In the genomic region with DNA sequence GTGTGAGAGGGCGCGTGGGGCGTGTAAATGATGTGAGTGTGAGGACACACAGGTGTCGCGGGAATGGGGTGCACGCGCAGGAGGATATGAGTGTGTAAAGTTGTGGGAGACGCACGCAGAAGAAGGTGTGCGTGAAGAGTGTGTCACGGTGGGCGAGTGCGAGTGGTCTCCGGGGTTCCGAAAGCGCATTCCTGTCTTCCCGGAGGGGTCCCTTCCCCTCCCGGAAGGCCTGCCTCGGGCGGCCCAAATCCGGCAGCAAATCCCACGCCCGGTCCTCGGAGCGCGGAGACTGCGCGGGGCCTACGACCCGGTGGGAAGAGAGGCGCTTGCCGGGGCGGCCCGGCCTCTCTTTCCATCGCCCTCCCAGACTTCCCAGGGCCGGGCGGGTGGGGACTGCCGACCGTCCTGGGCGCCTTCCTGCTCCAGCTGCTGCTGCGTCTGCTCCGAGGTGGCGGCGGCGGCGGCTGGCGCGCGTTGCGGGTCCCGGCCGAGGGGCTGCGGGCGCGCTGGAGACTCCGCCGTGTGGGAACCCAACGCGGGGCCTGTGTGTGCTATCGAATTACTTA, we compare ENCODE assay signal across 9 cellular contexts. TPM values are rescaled to one million over a fixed set of nuclear protein-coding genes. Genes with fewer than 3 reads are reported as not detected.
DNase-seq lines count a peak whose midpoint lies in the region; ATAC-seq and TF ChIP-seq lines count a peak whose summit lies in the region.
"Had no signal": no experiment of that assay in that cellular context is flagged by ENCODE, and none has a peak within 500 bp of the region (broad histone marks: within the 10 kb centered on the region; RNA-seq: fewer than 3 reads in every experiment).

No MANE protein-coding gene starts in this region.

- no peak overlapping the region for H3K9ac ChIP-seq in trophoblast cell (ENCODE audit: low read length)

- no peaks in the 10 kb centered on the region for H3K9me2 ChIP-seq in GM23338 (ENCODE audit: insufficient read depth)

- peaks cover 46% of the 10 kb centered on the region for H3K4me1 Mint-ChIP-seq in GM23338

- H3K4ac ChIP-seq in trophoblast cell (ENCODE audit: low read depth, low read length) = no peak overlapping the region

- peak overlapping the region; percentile 100 for H3K4me3 Mint-ChIP-seq in GM23338

- no peak overlapping the region for H3K18ac ChIP-seq in trophoblast cell (ENCODE audit: low read length)

- H3K79me1 ChIP-seq in trophoblast cell (ENCODE audit: low read length) = no peaks in the 10 kb centered on the region

- peaks cover 14% of the 10 kb centered on the region for H3K36me3 ChIP-seq in GM23338 (ENCODE audit: insufficient read depth)
- H3K36me3 ChIP-seq in SJCRH30 = no peaks in the 10 kb centered on the region
- H3K36me3 ChIP-seq in trophoblast cell (ENCODE audit: control insufficient read depth in 1 of 2, insufficient read depth in 2 of 2, low read length in 2 of 2) = no peaks in the 10 kb centered on the region

- H4K20me1 ChIP-seq in GM23338 (replicated peaks; ENCODE audit: insufficient read depth) = peaks cover 29% of the 10 kb centered on the region

- H3K4me3 ChIP-seq in GM23338 = peak overlapping the region; percentile 91
- peak overlapping the region; percentile 73 for H3K4me3 ChIP-seq in SJCRH30
- H3K4me3 ChIP-seq in trophoblast cell (ENCODE audit: low read depth, low read length) = no peak overlapping the region

- H3K4me1 ChIP-seq in GM23338 (ENCODE audit: insufficient read depth) (peaks cover 48% of the 10 kb centered on the region), SJCRH30 (no peaks in the 10 kb centered on the region), trophoblast cell (ENCODE audit: control insufficient read depth in 1 of 2, insufficient read depth in 2 of 2, low read length in 2 of 2) (peaks cover 14 to 15% of the 10 kb centered on the region in 2 experiments)

- H3K9me3 ChIP-seq in SJCRH30 (replicated peaks) = no peaks in the 10 kb centered on the region
- peaks cover 6% of the 10 kb centered on the region for H3K9me3 ChIP-seq in trophoblast cell (ENCODE audit: insufficient read depth, low read depth, low read length)

- H3K27me3 Mint-ChIP-seq in GM23338 (ENCODE audit: insufficient read depth, low read depth, poor library complexity) = peaks cover 42% of the 10 kb centered on the region

- H3K27ac Mint-ChIP-seq in GM23338 = peak overlapping the region; percentile 98

- H4K91ac ChIP-seq in trophoblast cell (ENCODE audit: low read depth, low read length) = no peak overlapping the region

- TF ChIP-seq CTCF in GM23338 (conservative IDR thresholded peaks at IDR 0.05; ENCODE audit: low read depth in 2 of 2) = no peak

- ATAC-seq in GM23338 (no peak), HG02884 (IDR thresholded peaks at IDR 0.05; ENCODE audit: unreplicated experiment) (no peak)

- H3K9me3 Mint-ChIP-seq in GM23338 = peaks cover 4% of the 10 kb centered on the region; the same call in 2 of the 3 replicates

- no peak overlapping the region for H2BK12ac ChIP-seq in trophoblast cell (ENCODE audit: low read length)

- no CpG with 5 or more reads among the region's 60 CpGs for WGBS in trophoblast cell (ENCODE audit: extremely low coverage, insufficient coverage, insufficient read length)

- no peak overlapping the region for H2AK5ac ChIP-seq in trophoblast cell (ENCODE audit: low read length)

- H2BK5ac ChIP-seq in trophoblast cell (ENCODE audit: low read depth, low read length, poor library complexity) = no peak overlapping the region

- H3K4me2 ChIP-seq in GM23338 (peak overlapping the region; percentile 85), trophoblast cell (ENCODE audit: low read length) (peak overlapping the region; percentile 65)

- no peak overlapping the region for H2BK120ac ChIP-seq in trophoblast cell (ENCODE audit: insufficient read depth, low read length, poor library complexity)

- H3F3A ChIP-seq in GM23338 (replicated peaks; ENCODE audit: low read depth) = no peaks in the 10 kb centered on the region; the same call in 1 of the 2 replicates

- DNase-seq in GM23338 (ENCODE audit: low spot score) = no peak
- DNase-seq in SJCRH30 = peak in 1 of 2 experiments; percentile 12
- peak; percentile 57 for DNase-seq in ecto neural progenitor cell (ENCODE audit: low spot score)
- DNase-seq in trophoblast cell = no peak
- DNase-seq in GM03348 (ENCODE audit: low spot score) = no peak
- no peak for DNase-seq in NCI-H446 (lab: John Stamatoyannopoulos, UW)
- DNase-seq in NCI-H2171 (lab: John Stamatoyannopoulos, UW) = no peak

- H3K36me3 Mint-ChIP-seq in GM23338 (ENCODE audit: low read depth) = peaks cover 50% of the 10 kb centered on the region

- H3K79me2 ChIP-seq in GM23338 (replicated peaks; ENCODE audit: insufficient read depth) (peaks cover 47% of the 10 kb centered on the region), trophoblast cell (ENCODE audit: control insufficient read depth, insufficient read depth, low read length, poor library complexity) (no peaks in the 10 kb centered on the region)

- H3K23ac ChIP-seq in trophoblast cell (ENCODE audit: low read length) = no peak overlapping the region

- no peak overlapping the region for H4K8ac ChIP-seq in trophoblast cell (ENCODE audit: low read depth, low read length)

- H3K27me3 ChIP-seq in GM23338 (ENCODE audit: insufficient read depth) = peaks cover 50% of the 10 kb centered on the region
- no peaks in the 10 kb centered on the region; the same call in 1 of the 2 replicates for H3K27me3 ChIP-seq in SJCRH30
- peaks cover 55% of the 10 kb centered on the region for H3K27me3 ChIP-seq in trophoblast cell (ENCODE audit: insufficient read depth, low read length)

- H2AFZ ChIP-seq in GM23338 (no peak overlapping the region), trophoblast cell (ENCODE audit: insufficient read depth, low read length, poor library complexity) (no peak overlapping the region)

- H3K14ac ChIP-seq in trophoblast cell (ENCODE audit: low read length) = no peak overlapping the region

- H3K27ac ChIP-seq in GM23338 (ENCODE audit: low read depth) (no peak overlapping the region), SJCRH30 (no peak overlapping the region), trophoblast cell (ENCODE audit: low read depth, low read length) (no peak overlapping the region)

- H4K12ac ChIP-seq in trophoblast cell (ENCODE audit: low read depth, low read length) = no peak overlapping the region

TF ChIP-seq in GM23338, 12 proteins besides CTCF, POLR2A, EP300 and RAD21:
- TF ChIP-seq STAT1 (IDR thresholded peaks at IDR 0.05; ENCODE audit: unreplicated experiment) (no peak), NANOG (IDR thresholded peaks at IDR 0.05; ENCODE audit: borderline replicate concordance) (no peak), POLR2AphosphoS5 (IDR thresholded peaks at IDR 0.05; ENCODE audit: low read depth) (no peak)
- TF ChIP-seq, protein P1, sequence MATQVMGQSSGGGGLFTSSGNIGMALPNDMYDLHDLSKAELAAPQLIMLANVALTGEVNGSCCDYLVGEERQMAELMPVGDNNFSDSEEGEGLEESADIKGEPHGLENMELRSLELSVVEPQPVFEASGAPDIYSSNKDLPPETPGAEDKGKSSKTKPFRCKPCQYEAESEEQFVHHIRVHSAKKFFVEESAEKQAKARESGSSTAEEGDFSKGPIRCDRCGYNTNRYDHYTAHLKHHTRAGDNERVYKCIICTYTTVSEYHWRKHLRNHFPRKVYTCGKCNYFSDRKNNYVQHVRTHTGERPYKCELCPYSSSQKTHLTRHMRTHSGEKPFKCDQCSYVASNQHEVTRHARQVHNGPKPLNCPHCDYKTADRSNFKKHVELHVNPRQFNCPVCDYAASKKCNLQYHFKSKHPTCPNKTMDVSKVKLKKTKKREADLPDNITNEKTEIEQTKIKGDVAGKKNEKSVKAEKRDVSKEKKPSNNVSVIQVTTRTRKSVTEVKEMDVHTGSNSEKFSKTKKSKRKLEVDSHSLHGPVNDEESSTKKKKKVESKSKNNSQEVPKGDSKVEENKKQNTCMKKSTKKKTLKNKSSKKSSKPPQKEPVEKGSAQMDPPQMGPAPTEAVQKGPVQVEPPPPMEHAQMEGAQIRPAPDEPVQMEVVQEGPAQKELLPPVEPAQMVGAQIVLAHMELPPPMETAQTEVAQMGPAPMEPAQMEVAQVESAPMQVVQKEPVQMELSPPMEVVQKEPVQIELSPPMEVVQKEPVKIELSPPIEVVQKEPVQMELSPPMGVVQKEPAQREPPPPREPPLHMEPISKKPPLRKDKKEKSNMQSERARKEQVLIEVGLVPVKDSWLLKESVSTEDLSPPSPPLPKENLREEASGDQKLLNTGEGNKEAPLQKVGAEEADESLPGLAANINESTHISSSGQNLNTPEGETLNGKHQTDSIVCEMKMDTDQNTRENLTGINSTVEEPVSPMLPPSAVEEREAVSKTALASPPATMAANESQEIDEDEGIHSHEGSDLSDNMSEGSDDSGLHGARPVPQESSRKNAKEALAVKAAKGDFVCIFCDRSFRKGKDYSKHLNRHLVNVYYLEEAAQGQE (IDR thresholded peaks at IDR 0.05; ENCODE audit: unreplicated experiment) = no peak
TF ChIP-seq in GM23338: peak in this region for 0.

RNA-seq across cellular contexts. Expression of a gene that starts 2.1 kb away (rescaled TPM):
- 28.0 and 32.6 TPM in 2 replicates for total RNA-seq in GM23338 (2014; rRNA removed; shearing (Covaris generic))
- polyA plus RNA-seq in GM23338 (2016; fragmentation: Nextera tagmentation; extraction: Ambion mirVana) = 14.1 and 17.2 TPM in 2 replicates
- total RNA-seq in SJCRH30 (2014; rRNA removed; shearing (Covaris generic)) = 1.1 and 1.2 TPM in 2 replicates
- polyA plus RNA-seq in trophoblast cell (2013) = 0.01 TPM in 1 of 2 replicates, not detected in the other
- total RNA-seq: lower leg skin had no signal

RNA-seq across cellular contexts. Expression of a gene that starts 12.1 kb away (rescaled TPM):
- total RNA-seq in GM23338 (2014; rRNA removed; shearing (Covaris generic)) = 76.2 and 87.9 TPM in 2 replicates
- 62.6 and 63.2 TPM in 2 replicates for polyA plus RNA-seq in GM23338 (2016; fragmentation: Nextera tagmentation; extraction: Ambion mirVana)
- total RNA-seq in SJCRH30 (2014; rRNA removed; shearing (Covaris generic)) = 2.7 and 3.1 TPM in 2 replicates
- 0.05 and 0.07 TPM in 2 replicates for polyA plus RNA-seq in trophoblast cell (2013)

Comparison
In these comparisons a context has a peak if more than half of its experiments do, and no peak if none do; other contexts are left out.
1. RNA of a gene that starts 2.1 kb away (total RNA-seq): 28.0 to 32.6 TPM in GM23338; 1.1 to 1.2 TPM in SJCRH30; every median in the first group is over 10 times any median in the second.
2. RNA of a gene that starts 12.1 kb away (total RNA-seq): 76.2 to 87.9 TPM in GM23338; 2.7 to 3.1 TPM in SJCRH30; every median in the first group is over 10 times any median in the second.